17 cellular contexts compared by ENCODE assay signal in the genomic region with DNA sequence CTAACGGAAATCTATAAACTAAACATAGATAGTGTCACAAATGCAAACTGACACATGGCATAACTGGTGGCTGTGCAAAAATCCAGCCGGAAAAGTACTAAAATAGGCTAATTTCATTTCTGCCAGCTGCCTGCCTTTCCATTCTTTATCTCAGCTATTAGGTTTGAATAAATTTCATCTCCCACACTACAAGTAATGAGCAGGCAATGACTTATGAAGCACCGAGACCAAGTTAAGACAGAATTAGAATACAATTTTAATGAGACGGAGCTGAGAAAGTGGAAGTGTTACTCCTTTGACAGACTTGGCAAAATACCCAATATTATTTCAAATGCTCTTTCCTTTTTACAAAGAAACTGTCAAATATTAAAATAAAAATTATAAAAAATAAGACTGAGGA.
DNase-seq lines count a peak whose midpoint lies in the region; ATAC-seq and TF ChIP-seq lines count a peak whose summit lies in the region.
"Had no signal": no experiment of that assay in that cellular context is flagged by ENCODE, and none has a peak within 500 bp of the region (broad histone marks: within the 10 kb centered on the region; RNA-seq: fewer than 3 reads in every experiment).

No MANE protein-coding gene starts in this region.

- intact Hi-C loops in Panc1 (cut with micrococcal nuclease; ENCODE audit: unreplicated experiment), result no loop called here
- intact Hi-C loops in naive thymus-derived CD4-positive, alpha-beta T cell (cut with micrococcal nuclease), result no loop called here

- H3K4me1 Mint-ChIP-seq in naive thymus-derived CD4-positive, alpha-beta T cell, result peaks cover 0 to 3% (median 0%) of the 10 kb centered on the region in 7 donors

- no peaks in the 10 kb centered on the region for H3K36me3 Mint-ChIP-seq in naive thymus-derived CD4-positive, alpha-beta T cell

- H3K4me1 ChIP-seq in SK-N-SH (ENCODE audit: control insufficient read depth in 1 of 2, insufficient read depth in 2 of 2, low read depth in 1 of 2, low read length in 1 of 2) (peaks cover 4 to 10% of the 10 kb centered on the region in 2 experiments; a peak in 3 of 4 replicates), Panc1 (ENCODE audit: control insufficient read depth, insufficient read depth, low read length) (peaks cover 22% of the 10 kb centered on the region; the same call in 1 of the 2 replicates), thoracic aorta (ENCODE audit: control insufficient read depth in 1 of 2, low read depth in 2 of 2) (no peaks in the 10 kb centered on the region)
- no peaks in the 10 kb centered on the region for H3K4me1 ChIP-seq in naive thymus-derived CD4-positive, alpha-beta T cell (ENCODE audit: control insufficient read depth in 2 of 2, insufficient read depth in 2 of 2, low read length in 2 of 2)
- H3K4me1 ChIP-seq: lower lobe of right lung, testis had no signal

- no peak for ATAC-seq in SK-N-SH treated with all-trans-retinoic acid at 6 μM for 48 hours
- peak; percentile 40 for ATAC-seq in HG03066 (IDR thresholded peaks at IDR 0.05; ENCODE audit: low read depth, unreplicated experiment)
- no peak for ATAC-seq in Panc1
- ATAC-seq in thoracic aorta (ENCODE audit: insufficient number of reproducible peaks, low FRiP score, low read depth), result no peak
- no peak for ATAC-seq in naive thymus-derived CD4-positive, alpha-beta T cell
- ATAC-seq: lower lobe of right lung had no signal

- no peak overlapping the region for H3K4me3 Mint-ChIP-seq in naive thymus-derived CD4-positive, alpha-beta T cell
- H3K4me3 Mint-ChIP-seq: HFFc6 had no signal

- H3F3A ChIP-seq in SK-N-SH (replicated peaks; ENCODE audit: insufficient read depth), result no peaks in the 10 kb centered on the region

- H4K20me1 ChIP-seq in SK-N-SH (ENCODE audit: insufficient read depth), result no peaks in the 10 kb centered on the region

- no peaks in the 10 kb centered on the region for H3K27me3 ChIP-seq in SK-N-SH (ENCODE audit: insufficient read depth)
- no peaks in the 10 kb centered on the region for H3K27me3 ChIP-seq in Panc1 (ENCODE audit: control insufficient read depth, insufficient read depth, low read length)
- no peaks in the 10 kb centered on the region for H3K27me3 ChIP-seq in thoracic aorta (replicated peaks; ENCODE audit: insufficient read depth)
- H3K27me3 ChIP-seq in naive thymus-derived CD4-positive, alpha-beta T cell (ENCODE audit: control insufficient read depth in 2 of 2, insufficient read depth in 2 of 2, low read length in 2 of 2), result no peaks in the 10 kb centered on the region
- H3K27me3 ChIP-seq: hepatocyte, testis had no signal

- H3K36me3 ChIP-seq in SK-N-SH (replicated peaks in 1 of 2; ENCODE audit: control insufficient read depth in 1 of 2, insufficient read depth in 2 of 2, low read length in 1 of 2) (no peaks in the 10 kb centered on the region), Panc1 (ENCODE audit: control insufficient read depth, insufficient read depth, low read length) (no peaks in the 10 kb centered on the region), thoracic aorta (no peaks in the 10 kb centered on the region)
- H3K36me3 ChIP-seq in naive thymus-derived CD4-positive, alpha-beta T cell (ENCODE audit: control insufficient read depth in 2 of 3, insufficient read depth in 3 of 3, low read length in 3 of 3), result no peaks in the 10 kb centered on the region
- H3K36me3 ChIP-seq: lower lobe of right lung had no signal

- H2AFZ ChIP-seq in SK-N-SH (ENCODE audit: low read depth), result no peak overlapping the region
- H2AFZ ChIP-seq: hepatocyte had no signal

- peak; percentile 12 for DNase-seq in SK-N-SH
- DNase-seq in Panc1 (ENCODE audit: low read depth, low spot score), result no peak
- DNase-seq in thoracic aorta (ENCODE audit: low spot score), result no peak
- DNase-seq in effector CD4-positive, alpha-beta T cell, result no peak
- DNase-seq in NCI-H345 treated with DMSO at 0.1 percent for 48 hours (lab: John Stamatoyannopoulos, UW; ENCODE audit: unreplicated experiment), result no peak
- no peak for DNase-seq in naive thymus-derived CD4-positive, alpha-beta T cell
- DNase-seq: ACHN, anterior cingulate cortex, DMS79, HFFc6, lower lobe of right lung, NCI-H2107, RPMI8226, testis had no signal

- H3K9me3 ChIP-seq in SK-N-SH, result no peaks in the 10 kb centered on the region
- no peaks in the 10 kb centered on the region for H3K9me3 ChIP-seq in Panc1 (ENCODE audit: control insufficient read depth, insufficient read depth, low read depth, low read length)
- no peaks in the 10 kb centered on the region for H3K9me3 ChIP-seq in thoracic aorta
- no peaks in the 10 kb centered on the region for H3K9me3 ChIP-seq in naive thymus-derived CD4-positive, alpha-beta T cell (ENCODE audit: control insufficient read depth in 2 of 3, low read length in 3 of 3)
- H3K9me3 ChIP-seq: lower lobe of right lung, testis had no signal

- H3K27ac ChIP-seq in SK-N-SH (ENCODE audit: low read depth in 2 of 2, low read length in 1 of 2) (no peak overlapping the region; a peak in 1 of 4 replicates), Panc1 (ENCODE audit: low read length) (peak overlapping the region; percentile 67; the same call in 1 of the 2 replicates), thoracic aorta (no peak overlapping the region)
- H3K27ac ChIP-seq in naive thymus-derived CD4-positive, alpha-beta T cell (ENCODE audit: low read depth, low read length), result no peak overlapping the region
- H3K27ac ChIP-seq: hepatocyte, lower lobe of right lung, testis had no signal

- no TSS peak for BruUV-seq in Panc1 (replicated peaks; lab: Mats Ljungman, UMichigan)

- POLR2A ChIA-PET in SK-N-SH (lab: Yijun Ruan, JAX), result no interaction called here
- POLR2A ChIA-PET in Panc1 (lab: Charles Lee), result interaction anchor here (0.6 to 1.1 kb wide), 2 partner anchors 10 to 425 kb away, joined by 3 to 5 read pairs; no protein-coding TSS in a partner anchor
- POLR2A ChIA-PET in naive thymus-derived CD4-positive, alpha-beta T cell (lab: Charles Lee), result no interaction called here

- no peaks in the 10 kb centered on the region for H3K27me3 Mint-ChIP-seq in naive thymus-derived CD4-positive, alpha-beta T cell

- TF ChIP-seq EP300 in SK-N-SH (IDR thresholded peaks at IDR 0.05; ENCODE audit: borderline replicate concordance in 1 of 2, low read depth in 1 of 2, low read length in 1 of 2), result peak in 1 of 2 experiments; percentile 55; a peak in 1 of 4 replicates

- H3K4me2 ChIP-seq in SK-N-SH, result no peak overlapping the region
- H3K4me2 ChIP-seq: hepatocyte had no signal

- H3K27ac Mint-ChIP-seq in naive thymus-derived CD4-positive, alpha-beta T cell, result no peak overlapping the region
- H3K27ac Mint-ChIP-seq: HFFc6 had no signal

- no peak overlapping the region for H3K9ac ChIP-seq in SK-N-SH

- peaks cover 0 to 6% (median 4%) of the 10 kb centered on the region in 11 donors for H3K9me3 Mint-ChIP-seq in naive thymus-derived CD4-positive, alpha-beta T cell
- H3K9me3 Mint-ChIP-seq: HFFc6 had no signal

- WGBS in SK-N-SH (ENCODE audit: low lambda C conversion rate), result 74% methylated on average over 4 of the region's 4 CpGs

- in situ Hi-C loops in Panc1 (cut with HindIII; ENCODE audit: low pct_unique_long_range_greater_than_20kb, low sequenced_read_pairs), result no loop called here

- TF ChIP-seq RAD21 in SK-N-SH (IDR thresholded peaks at IDR 0.05; ENCODE audit: low read length), result no peak

- no peaks in the 10 kb centered on the region for H3K9me2 ChIP-seq in SK-N-SH

- TF ChIP-seq CTCF in SK-N-SH (IDR thresholded peaks at IDR 0.05) (no peak), Panc1 (IDR thresholded peaks at IDR 0.05) (no peak), thoracic aorta (IDR thresholded peaks at IDR 0.05) (no peak)

- H3K79me2 ChIP-seq in SK-N-SH (ENCODE audit: insufficient read depth), result no peaks in the 10 kb centered on the region
- H3K79me2 ChIP-seq: hepatocyte had no signal

- H3K4me3 ChIP-seq in SK-N-SH (ENCODE audit: low read depth in 2 of 2, low read length in 1 of 2) (no peak overlapping the region), Panc1 (ENCODE audit: low read depth in 2 of 2, low read length in 2 of 2) (no peak overlapping the region), thoracic aorta (peak overlapping the region; percentile 37)
- H3K4me3 ChIP-seq in naive thymus-derived CD4-positive, alpha-beta T cell (ENCODE audit: low read length), result no peak overlapping the region
- H3K4me3 ChIP-seq: hepatocyte, lower lobe of right lung, testis had no signal

- CTCF ChIA-PET in SK-N-SH (lab: Yijun Ruan, JAX) (no interaction called here), Panc1 (lab: Charles Lee) (no interaction called here)
- CTCF ChIA-PET in naive thymus-derived CD4-positive, alpha-beta T cell (lab: Charles Lee), result no interaction called here

TF ChIP-seq in SK-N-SH, 30 proteins besides CTCF, POLR2A, EP300 and RAD21 (continues in another document):
- TF ChIP-seq RCOR1 (IDR thresholded peaks at IDR 0.05; ENCODE audit: low read length), result peak; percentile 54; the same call in 1 of the 2 replicates

TF ChIP-seq in SK-N-SH treated with all-trans-retinoic acid at 6 μM for 48 hours, 23 proteins besides CTCF, POLR2A, EP300 and RAD21 (continues in another document):
- TF ChIP-seq, protein P1, sequence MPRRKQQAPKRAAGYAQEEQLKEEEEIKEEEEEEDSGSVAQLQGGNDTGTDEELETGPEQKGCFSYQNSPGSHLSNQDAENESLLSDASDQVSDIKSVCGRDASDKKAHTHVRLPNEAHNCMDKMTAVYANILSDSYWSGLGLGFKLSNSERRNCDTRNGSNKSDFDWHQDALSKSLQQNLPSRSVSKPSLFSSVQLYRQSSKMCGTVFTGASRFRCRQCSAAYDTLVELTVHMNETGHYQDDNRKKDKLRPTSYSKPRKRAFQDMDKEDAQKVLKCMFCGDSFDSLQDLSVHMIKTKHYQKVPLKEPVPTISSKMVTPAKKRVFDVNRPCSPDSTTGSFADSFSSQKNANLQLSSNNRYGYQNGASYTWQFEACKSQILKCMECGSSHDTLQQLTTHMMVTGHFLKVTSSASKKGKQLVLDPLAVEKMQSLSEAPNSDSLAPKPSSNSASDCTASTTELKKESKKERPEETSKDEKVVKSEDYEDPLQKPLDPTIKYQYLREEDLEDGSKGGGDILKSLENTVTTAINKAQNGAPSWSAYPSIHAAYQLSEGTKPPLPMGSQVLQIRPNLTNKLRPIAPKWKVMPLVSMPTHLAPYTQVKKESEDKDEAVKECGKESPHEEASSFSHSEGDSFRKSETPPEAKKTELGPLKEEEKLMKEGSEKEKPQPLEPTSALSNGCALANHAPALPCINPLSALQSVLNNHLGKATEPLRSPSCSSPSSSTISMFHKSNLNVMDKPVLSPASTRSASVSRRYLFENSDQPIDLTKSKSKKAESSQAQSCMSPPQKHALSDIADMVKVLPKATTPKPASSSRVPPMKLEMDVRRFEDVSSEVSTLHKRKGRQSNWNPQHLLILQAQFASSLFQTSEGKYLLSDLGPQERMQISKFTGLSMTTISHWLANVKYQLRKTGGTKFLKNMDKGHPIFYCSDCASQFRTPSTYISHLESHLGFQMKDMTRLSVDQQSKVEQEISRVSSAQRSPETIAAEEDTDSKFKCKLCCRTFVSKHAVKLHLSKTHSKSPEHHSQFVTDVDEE (CRISPR knock-in tag; IDR thresholded peaks at IDR 0.05), result no peak
- no peak for TF ChIP-seq ZNF565 (CRISPR knock-in tag; conservative IDR thresholded peaks at IDR 0.05; ENCODE audit: low read depth)
